1 cellular context compared by ENCODE assay signal in the genomic region with DNA sequence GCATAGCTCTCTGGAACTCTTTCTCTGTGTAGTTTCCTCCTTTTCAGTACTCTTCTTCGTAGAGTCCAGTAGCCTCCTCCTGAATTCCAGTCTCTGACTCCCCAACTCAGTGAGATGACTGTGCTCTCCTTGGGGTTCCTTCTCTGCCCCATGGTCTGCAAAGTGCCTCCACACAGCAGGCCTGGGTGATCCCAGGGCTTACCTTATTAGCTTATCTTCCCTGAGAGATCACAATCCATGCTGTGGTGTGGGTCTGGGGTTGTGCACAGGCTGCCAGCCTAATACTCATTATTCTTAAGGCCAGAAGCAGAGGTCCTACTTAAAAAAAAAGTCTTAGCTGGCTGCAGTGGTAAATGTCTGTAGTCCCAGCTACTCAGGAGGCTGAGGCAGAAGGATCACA.
TF ChIP-seq lines count a peak whose summit lies in the region.

No MANE protein-coding gene starts in this region.

TF ChIP-seq in GM23338, 12 proteins besides CTCF, POLR2A, EP300 and RAD21 (continued from another document):
- TF ChIP-seq, protein P1, sequence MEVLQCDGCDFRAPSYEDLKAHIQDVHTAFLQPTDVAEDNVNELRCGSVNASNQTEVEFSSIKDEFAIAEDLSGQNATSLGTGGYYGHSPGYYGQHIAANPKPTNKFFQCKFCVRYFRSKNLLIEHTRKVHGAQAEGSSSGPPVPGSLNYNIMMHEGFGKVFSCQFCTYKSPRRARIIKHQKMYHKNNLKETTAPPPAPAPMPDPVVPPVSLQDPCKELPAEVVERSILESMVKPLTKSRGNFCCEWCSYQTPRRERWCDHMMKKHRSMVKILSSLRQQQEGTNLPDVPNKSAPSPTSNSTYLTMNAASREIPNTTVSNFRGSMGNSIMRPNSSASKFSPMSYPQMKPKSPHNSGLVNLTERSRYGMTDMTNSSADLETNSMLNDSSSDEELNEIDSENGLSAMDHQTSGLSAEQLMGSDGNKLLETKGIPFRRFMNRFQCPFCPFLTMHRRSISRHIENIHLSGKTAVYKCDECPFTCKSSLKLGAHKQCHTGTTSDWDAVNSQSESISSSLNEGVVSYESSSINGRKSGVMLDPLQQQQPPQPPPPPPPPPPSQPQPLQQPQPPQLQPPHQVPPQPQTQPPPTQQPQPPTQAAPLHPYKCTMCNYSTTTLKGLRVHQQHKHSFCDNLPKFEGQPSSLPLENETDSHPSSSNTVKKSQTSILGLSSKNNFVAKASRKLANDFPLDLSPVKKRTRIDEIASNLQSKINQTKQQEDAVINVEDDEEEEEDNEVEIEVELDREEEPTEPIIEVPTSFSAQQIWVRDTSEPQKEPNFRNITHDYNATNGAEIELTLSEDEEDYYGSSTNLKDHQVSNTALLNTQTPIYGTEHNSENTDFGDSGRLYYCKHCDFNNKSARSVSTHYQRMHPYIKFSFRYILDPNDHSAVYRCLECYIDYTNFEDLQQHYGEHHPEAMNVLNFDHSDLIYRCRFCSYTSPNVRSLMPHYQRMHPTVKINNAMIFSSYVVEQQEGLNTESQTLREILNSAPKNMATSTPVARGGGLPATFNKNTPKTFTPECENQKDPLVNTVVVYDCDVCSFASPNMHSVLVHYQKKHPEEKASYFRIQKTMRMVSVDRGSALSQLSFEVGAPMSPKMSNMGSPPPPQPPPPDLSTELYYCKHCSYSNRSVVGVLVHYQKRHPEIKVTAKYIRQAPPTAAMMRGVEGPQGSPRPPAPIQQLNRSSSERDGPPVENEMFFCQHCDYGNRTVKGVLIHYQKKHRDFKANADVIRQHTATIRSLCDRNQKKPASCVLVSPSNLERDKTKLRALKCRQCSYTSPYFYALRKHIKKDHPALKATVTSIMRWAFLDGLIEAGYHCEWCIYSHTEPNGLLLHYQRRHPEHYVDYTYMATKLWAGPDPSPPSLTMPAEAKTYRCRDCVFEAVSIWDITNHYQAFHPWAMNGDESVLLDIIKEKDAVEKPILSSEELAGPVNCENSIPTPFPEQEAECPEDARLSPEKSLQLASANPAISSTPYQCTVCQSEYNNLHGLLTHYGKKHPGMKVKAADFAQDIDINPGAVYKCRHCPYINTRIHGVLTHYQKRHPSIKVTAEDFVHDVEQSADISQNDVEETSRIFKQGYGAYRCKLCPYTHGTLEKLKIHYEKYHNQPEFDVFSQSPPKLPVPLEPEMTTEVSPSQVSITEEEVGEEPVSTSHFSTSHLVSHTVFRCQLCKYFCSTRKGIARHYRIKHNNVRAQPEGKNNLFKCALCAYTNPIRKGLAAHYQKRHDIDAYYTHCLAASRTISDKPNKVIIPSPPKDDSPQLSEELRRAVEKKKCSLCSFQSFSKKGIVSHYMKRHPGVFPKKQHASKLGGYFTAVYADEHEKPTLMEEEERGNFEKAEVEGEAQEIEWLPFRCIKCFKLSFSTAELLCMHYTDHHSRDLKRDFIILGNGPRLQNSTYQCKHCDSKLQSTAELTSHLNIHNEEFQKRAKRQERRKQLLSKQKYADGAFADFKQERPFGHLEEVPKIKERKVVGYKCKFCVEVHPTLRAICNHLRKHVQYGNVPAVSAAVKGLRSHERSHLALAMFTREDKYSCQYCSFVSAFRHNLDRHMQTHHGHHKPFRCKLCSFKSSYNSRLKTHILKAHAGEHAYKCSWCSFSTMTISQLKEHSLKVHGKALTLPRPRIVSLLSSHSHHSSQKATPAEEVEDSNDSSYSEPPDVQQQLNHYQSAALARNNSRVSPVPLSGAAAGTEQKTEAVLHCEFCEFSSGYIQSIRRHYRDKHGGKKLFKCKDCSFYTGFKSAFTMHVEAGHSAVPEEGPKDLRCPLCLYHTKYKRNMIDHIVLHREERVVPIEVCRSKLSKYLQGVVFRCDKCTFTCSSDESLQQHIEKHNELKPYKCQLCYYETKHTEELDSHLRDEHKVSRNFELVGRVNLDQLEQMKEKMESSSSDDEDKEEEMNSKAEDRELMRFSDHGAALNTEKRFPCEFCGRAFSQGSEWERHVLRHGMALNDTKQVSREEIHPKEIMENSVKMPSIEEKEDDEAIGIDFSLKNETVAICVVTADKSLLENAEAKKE (CRISPR knock-in tag; IDR thresholded peaks at IDR 0.05), result no peak
- TF ChIP-seq NANOG (IDR thresholded peaks at IDR 0.05; ENCODE audit: borderline replicate concordance) (no peak), EZH2 (IDR thresholded peaks at IDR 0.05; ENCODE audit: low read depth, unreplicated experiment) (no peak), CREB1 (CRISPR knock-in tag; IDR thresholded peaks at IDR 0.05; ENCODE audit: low read depth) (no peak), ZNF331 (CRISPR knock-in tag; IDR thresholded peaks at IDR 0.05; ENCODE audit: low read depth) (no peak), STAT1 (IDR thresholded peaks at IDR 0.05; ENCODE audit: unreplicated experiment) (no peak), JUNB (IDR thresholded peaks at IDR 0.05; ENCODE audit: unreplicated experiment) (no peak), POLR2AphosphoS5 (IDR thresholded peaks at IDR 0.05; ENCODE audit: low read depth) (no peak)
